In the genomic region with DNA sequence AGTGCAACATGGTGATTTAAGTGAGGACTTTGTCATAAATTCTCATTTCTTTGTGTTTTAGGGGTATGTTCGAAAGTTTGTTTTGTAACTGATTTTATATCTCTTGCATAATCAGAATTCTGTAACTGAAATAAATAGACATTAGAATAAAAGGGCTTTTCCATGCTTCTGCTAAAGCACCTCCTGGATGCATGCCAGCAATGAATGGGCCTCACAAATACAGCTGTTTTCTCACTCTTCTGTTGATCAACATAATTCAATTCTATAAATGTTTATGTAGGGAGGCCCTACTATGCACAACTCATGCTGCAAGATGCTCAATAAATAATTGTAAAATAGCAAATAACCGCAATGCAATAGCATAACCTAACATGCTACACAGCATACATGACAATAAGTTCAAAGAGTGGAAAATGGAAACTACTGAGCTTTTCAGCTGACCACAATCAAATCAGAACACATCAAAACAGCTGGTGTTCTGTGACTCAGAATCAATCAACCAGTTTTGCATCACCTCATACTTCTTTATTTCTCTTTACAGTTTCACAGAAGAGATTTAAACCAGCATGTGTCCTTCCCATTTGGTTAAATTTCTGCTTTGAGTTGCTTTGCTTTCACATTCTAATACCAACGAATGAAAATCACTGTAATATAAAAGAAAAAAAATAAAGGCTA, we compare ENCODE assay signal across 15 cellular contexts. TPM values are rescaled to one million over a fixed set of nuclear protein-coding genes. Genes with fewer than 3 reads are reported as not detected.
"Had no signal": no experiment of that assay in that cellular context is flagged by ENCODE, and none has a peak within 500 bp of the region (broad histone marks: within the 10 kb centered on the region; RNA-seq: fewer than 3 reads in every experiment).

No MANE protein-coding gene starts in this region.

- ATAC-seq: heart left ventricle; left cardiac atrium; lower lobe of right lung; stimulated activated naive B cell treated with anti-CD40 and anti-IgM and Interleukin-4, amounts not matched to agents 10 μg/mL and 1 μg/mL and 100 μg/mL, for 72 hours had no signal

- DNase-seq: activated CD4-positive, alpha-beta T cell treated with anti-CD3 and anti-CD28 coated beads, Interleukin-2, amount 50 U/mL, for 48 hours; activated naive CD4-positive, alpha-beta T cell treated with anti-CD3 and anti-CD28 coated beads, Interleukin-2, amount 10 ng/mL, durations not matched to agents 7 days and 5 days; activated T-cell treated with anti-CD3 and anti-CD28 coated beads, Interleukin-2, amount 50 U/mL, for 1 hour; heart left ventricle; left cardiac atrium; lower lobe of right lung; nephron progenitor cell; occipital lobe; stimulated activated CD4-positive, alpha-beta T cell treated with anti-CD3 and anti-CD28 coated beads, Interleukin-2, amount 100 ng/mL, for 48 hours; stimulated activated naive B cell treated with anti-CD40 and anti-IgM and Interleukin-4, amounts not matched to agents 10 μg/mL and 1 μg/mL and 100 μg/mL, for 72 hours; thyroid gland had no signal

RNA-seq across cellular contexts. Expression of a gene that starts 11.0 kb away (rescaled TPM):
- total RNA-seq: activated T-helper 2 cell treated with anti-CD3 and anti-CD28 coated beads, Interferon-gamma antibody, Interleukin-2, Interleukin-4, amounts not matched to agents 10 μg/mL and 5 μg/mL and 100 μg/mL, durations not matched to agents 14 hours and 24 hours and 36 hours; chondrocyte; dermis microvascular lymphatic vessel endothelial cell; lower lobe of right lung; right atrium auricular region; thyroid gland had no signal
